In genomic region chr13:51249767-51250741, GRCh38 we compare ENCODE assay signal across 10 cellular contexts.
DNase-seq lines count a peak whose midpoint lies in the region; ATAC-seq and TF ChIP-seq lines count a peak whose summit lies in the region.
"Had no signal": no experiment of that assay in that cellular context is flagged by ENCODE, and none has a peak within 500 bp of the region (broad histone marks: within the 10 kb centered on the region; RNA-seq: fewer than 3 reads in every experiment).

No MANE protein-coding gene starts in this region.

- H3K4me1 ChIP-seq in OCI-LY3 (ENCODE audit: low read length), result peaks cover 32% of the 10 kb centered on the region

- no peak overlapping the region for H3K4me2 ChIP-seq in OCI-LY3 (ENCODE audit: low read length)

- H3K4me3 ChIP-seq in OCI-LY3 (ENCODE audit: low read length) (no peak overlapping the region), fibroblast of pulmonary artery (replicated peaks; ENCODE audit: low read depth, low read length) (no peak overlapping the region)

- H2AFZ ChIP-seq in OCI-LY3 (ENCODE audit: low read depth, low read length), result no peak overlapping the region

- H3K27me3 ChIP-seq in OCI-LY3 (ENCODE audit: low read depth, low read length), result no peaks in the 10 kb centered on the region

- H3K27ac ChIP-seq in OCI-LY3 (ENCODE audit: low read length), result no peak overlapping the region
- H3K27ac ChIP-seq in substantia nigra (ENCODE audit: low read depth, low read length, poor library complexity, severe bottlenecking), result peak overlapping the region; percentile 93

- H3K36me3 ChIP-seq in OCI-LY3 (replicated peaks; ENCODE audit: low read depth, low read length), result no peaks in the 10 kb centered on the region

- peak; percentile 58 for TF ChIP-seq CTCF in OCI-LY3 (IDR thresholded peaks at IDR 0.05; ENCODE audit: low read depth, low read length)
- TF ChIP-seq CTCF in fibroblast of pulmonary artery (IDR thresholded peaks at IDR 0.05; ENCODE audit: low read length, missing control alignments), result peak; percentile 50

- H3K79me2 ChIP-seq in OCI-LY3 (ENCODE audit: low read length), result no peaks in the 10 kb centered on the region

- DNase-seq in NCI-H524 (lab: John Stamatoyannopoulos, UW) (peak; percentile 19 to 27), NCI-H524 treated with DMSO at 0.1 percent for 48 hours (lab: John Stamatoyannopoulos, UW) (no peak), fibroblast of pulmonary artery (ENCODE audit: low read depth) (no peak), substantia nigra (lab: John Stamatoyannopoulos, UW) (peak in 3 of 49 donors; percentile 27 to 50 (median 28)), DMS153 (lab: John Stamatoyannopoulos, UW) (no peak), posterior cingulate gyrus (no peak)
- DNase-seq: CD8-positive, alpha-beta memory T cell; NCI-H1105 treated with DMSO at 0.1 percent for 48 hours had no signal

- H4K20me1 ChIP-seq in OCI-LY3 (ENCODE audit: insufficient read depth, low read length), result no peaks in the 10 kb centered on the region

- ATAC-seq in GM21529 (IDR thresholded peaks at IDR 0.05; ENCODE audit: unreplicated experiment), result no peak

- H3K9ac ChIP-seq in OCI-LY3 (ENCODE audit: low read length), result no peak overlapping the region

- intact Hi-C loops in posterior cingulate gyrus (cut with DNase I), result no loop called here

- no peaks in the 10 kb centered on the region for H3K9me3 ChIP-seq in OCI-LY3 (ENCODE audit: insufficient read depth, low read length)

Comparison
In these comparisons a context has a peak if more than half of its experiments do, and no peak if none do; other contexts are left out.
1. DNase-seq: peak in NCI-H524 (2 of 2); none in NCI-H524 treated with DMSO at 0.1 percent for 48 hours (single experiment), fibroblast of pulmonary artery (single experiment), DMS153 (single experiment) and posterior cingulate gyrus (0 of 10).